Comparison of ENCODE assay signal across 20 cellular contexts in genomic region chr4:9454284-9454683, GRCh38. TPM values are rescaled to one million over a fixed set of nuclear protein-coding genes. Genes with fewer than 3 reads are reported as not detected.
"Had no signal": no experiment of that assay in that cellular context is flagged by ENCODE, and none has a peak within 500 bp of the region (broad histone marks: within the 10 kb centered on the region; RNA-seq: fewer than 3 reads in every experiment).

No MANE protein-coding gene starts in this region.

RNA-seq across cellular contexts. Expression of gene DEFB131A, which starts 10.1 kb away (rescaled TPM):
- total RNA-seq: activated naive CD4-positive, alpha-beta T cell treated with anti-CD3 and anti-CD28 coated beads for 36 hours; activated naive CD4-positive, alpha-beta T cell treated with anti-CD3 and anti-CD28 coated beads, Interleukin-2, amount 50 U/mL, for 72 hours; activated naive CD8-positive, alpha-beta T cell treated with anti-CD3 and anti-CD28 coated beads for 36 hours; activated naive CD8-positive, alpha-beta T cell treated with anti-CD3 and anti-CD28 coated beads, Interleukin-2, amount 10 ng/mL, durations not matched to agents 7 days and 5 days; activated T-cell treated with anti-CD3 and anti-CD28 coated beads, Interleukin-2, amount 50 U/mL, for 4 hours; activated T-cell treated with anti-CD3 and anti-CD28 coated beads, Interleukin-2, amount 50 U/mL, for 72 hours; activated T-helper 1 cell treated with anti-CD3 and anti-CD28 coated beads, Interleukin-12 subunit alpha, Interleukin-12 subunit beta, Interleukin-2, Interleukin-4 antibody, amounts not matched to agents 30 ng/mL and 10 ng/mL and 1 ng/mL, durations not matched to agents 14 hours and 24 hours and 36 hours; activated T-helper 17 cell treated with anti-CD3 and anti-CD28 coated beads, Interleukin-2, amount 50 U/mL, for 72 hours; activated T-helper 2 cell treated with anti-CD3 and anti-CD28 coated beads, Interferon-gamma antibody, Interleukin-2, Interleukin-4, amounts not matched to agents 10 μg/mL and 5 μg/mL and 100 μg/mL, durations not matched to agents 14 hours and 24 hours and 36 hours; adrenal gland; aorta; ascending aorta; astrocyte; body of pancreas; breast epithelium; bronchial epithelial cell; cardiac muscle cell; cardiac septum; cerebellum had no signal
- polyA plus RNA-seq: adipose tissue, adrenal gland, aorta, cardiac muscle cell had no signal
